8 cellular contexts compared by ENCODE assay signal in the genomic region with DNA sequence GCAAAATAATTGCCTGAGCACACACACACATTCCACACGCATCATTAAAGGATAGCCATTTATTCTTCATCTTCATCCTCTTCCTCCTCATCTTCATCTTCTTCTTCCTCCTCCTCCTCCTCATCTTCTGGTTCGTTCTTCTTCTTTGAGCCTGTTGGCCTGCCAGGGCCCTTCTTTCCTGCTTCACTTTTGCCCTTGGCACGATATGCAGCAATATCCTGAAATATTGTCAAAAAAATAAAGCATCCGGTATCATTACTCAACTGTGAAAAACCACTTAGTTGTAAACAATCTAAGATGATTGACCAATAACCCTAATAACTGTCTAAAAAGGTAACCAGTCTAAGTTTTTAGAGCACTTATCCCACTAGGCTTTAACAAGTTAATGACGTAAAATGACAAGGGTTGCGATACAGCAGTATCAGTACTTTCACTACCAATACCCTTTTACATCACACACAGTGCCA. TPM values are rescaled to one million over a fixed set of nuclear protein-coding genes. Genes with fewer than 3 reads are reported as not detected.
A peak's percentile ranks its signal among the peaks of the same experiment; 100 is the strongest.
DNase-seq lines count a peak whose midpoint lies in the region; ATAC-seq and TF ChIP-seq lines count a peak whose summit lies in the region.

No MANE protein-coding gene starts in this region.

- peak overlapping the region; percentile 97 for H3K9ac ChIP-seq in Karpas-422 (ENCODE audit: low read length)

- H3K27me3 Mint-ChIP-seq in Calu3 (ENCODE audit: unreplicated experiment): no peaks in the 10 kb centered on the region
- no peaks in the 10 kb centered on the region for H3K27me3 Mint-ChIP-seq in MCF 10A (ENCODE audit: insufficient read depth, unreplicated experiment)
- H3K27me3 Mint-ChIP-seq in natural killer cell treated with Interleukin-12 subunit alpha and Interleukin-12 subunit beta and Interleukin-15 and Interleukin-18, amount 100 ng/mL, for 72 hours: peaks cover 0 to 4% of the 10 kb centered on the region in 2 donors

- intact Hi-C loops in Calu3 (cut with micrococcal nuclease; ENCODE audit: unreplicated experiment) (loop anchor here (5.0 kb wide), 1 partner anchor 85 kb away; no protein-coding TSS in a partner anchor), MCF 10A (cut with micrococcal nuclease) (no loop called here)

- H3K4me1 ChIP-seq in Karpas-422 (ENCODE audit: low read length): peaks cover 30% of the 10 kb centered on the region

- H3K9me3 Mint-ChIP-seq in Calu3 (ENCODE audit: low read depth, unreplicated experiment) (no peaks in the 10 kb centered on the region), MCF 10A (ENCODE audit: unreplicated experiment) (no peaks in the 10 kb centered on the region)
- H3K9me3 Mint-ChIP-seq in natural killer cell treated with Interleukin-12 subunit alpha and Interleukin-12 subunit beta and Interleukin-15 and Interleukin-18, amount 100 ng/mL, for 72 hours: no peaks in the 10 kb centered on the region

- BruUV-seq in Calu3 (replicated peaks; lab: Mats Ljungman, UMichigan) (no TSS peak), MCF 10A (replicated peaks; lab: Mats Ljungman, UMichigan) (no TSS peak)

- peaks cover 27% of the 10 kb centered on the region for H3K36me3 ChIP-seq in Karpas-422 (ENCODE audit: insufficient read depth, low read length)

- DNase-seq in Calu3 (no peak), Karpas-422 (no peak), MCF 10A (ENCODE audit: unreplicated experiment) (peak; percentile 44), medulla oblongata (ENCODE audit: extremely low spot score) (no peak), NCI-H345 treated with DMSO at 0.1 percent for 48 hours (lab: John Stamatoyannopoulos, UW; ENCODE audit: unreplicated experiment) (no peak), T1000 (lab: John Stamatoyannopoulos, UW) (no peak)
- DNase-seq in natural killer cell treated with Interleukin-12 subunit alpha and Interleukin-12 subunit beta and Interleukin-15 and Interleukin-18, amount 100 ng/mL, for 72 hours (ENCODE audit: low spot score): no peak

- H3K9me3 ChIP-seq in Karpas-422 (ENCODE audit: low read length): no peaks in the 10 kb centered on the region

- peak overlapping the region; percentile 91 for H3K27ac ChIP-seq in Karpas-422 (ENCODE audit: low read length)

- peak overlapping the region; percentile 85 for H3K4me3 ChIP-seq in Karpas-422 (ENCODE audit: low read length)

- POLR2A ChIA-PET in MCF 10A (lab: Yijun Ruan, JAX): interaction anchor here (0.7 to 14.4 kb wide), 9 partner anchors 8 to 951 kb away, joined by 3 to 824 read pairs (median 35); a partner anchor contains a TSS

- H3K79me2 ChIP-seq in Karpas-422 (ENCODE audit: low read length): peaks cover 25% of the 10 kb centered on the region

- H3K4me3 Mint-ChIP-seq in Calu3 (ENCODE audit: low read depth, unreplicated experiment) (peak overlapping the region; percentile 93), MCF 10A (ENCODE audit: unreplicated experiment) (peak overlapping the region; percentile 99)
- peak overlapping the region; percentile 92 for H3K4me3 Mint-ChIP-seq in natural killer cell treated with Interleukin-12 subunit alpha and Interleukin-12 subunit beta and Interleukin-15 and Interleukin-18, amount 100 ng/mL, for 72 hours

- no peaks in the 10 kb centered on the region for H3K9me2 ChIP-seq in Karpas-422 (replicated peaks; ENCODE audit: insufficient read depth, low read length)

- no peaks in the 10 kb centered on the region for H3K27me3 ChIP-seq in Karpas-422 (ENCODE audit: low read length)

- H3K36me3 Mint-ChIP-seq in Calu3 (ENCODE audit: insufficient read depth, unreplicated experiment) (peaks cover 46% of the 10 kb centered on the region), MCF 10A (ENCODE audit: insufficient read depth, unreplicated experiment) (peaks cover 75% of the 10 kb centered on the region)
- H3K36me3 Mint-ChIP-seq in natural killer cell treated with Interleukin-12 subunit alpha and Interleukin-12 subunit beta and Interleukin-15 and Interleukin-18, amount 100 ng/mL, for 72 hours: peaks cover 23% of the 10 kb centered on the region

- no peaks in the 10 kb centered on the region for H4K20me1 ChIP-seq in Karpas-422 (ENCODE audit: insufficient read depth, low read depth, low read length)

- no peak for ATAC-seq in natural killer cell treated with Interleukin-12 subunit alpha and Interleukin-12 subunit beta and Interleukin-15 and Interleukin-18, amount 100 ng/mL, for 72 hours
- ATAC-seq in GM19467 (IDR thresholded peaks at IDR 0.05; ENCODE audit: unreplicated experiment): no peak

- peak overlapping the region; percentile 85 for H3K4me2 ChIP-seq in Karpas-422 (ENCODE audit: low read depth, low read length, poor library complexity, severe bottlenecking)

- no peak for TF ChIP-seq CTCF in Calu3 (IDR thresholded peaks at IDR 0.05; ENCODE audit: unreplicated experiment)
- no peak for TF ChIP-seq CTCF in MCF 10A (IDR thresholded peaks at IDR 0.05; ENCODE audit: unreplicated experiment)

- CTCF ChIA-PET in Calu3 (lab: Charles Lee) (interaction anchor here (1.6 kb wide), 1 partner anchor 39 kb away, joined by 6 read pairs; a partner anchor contains a TSS), MCF 10A (lab: Yijun Ruan, JAX) (interaction anchor here (0.7 to 7.6 kb wide), 5 partner anchors 12 to 921 kb away, joined by 3 to 78 read pairs (median 5); a partner anchor contains a TSS)

- H3K27ac Mint-ChIP-seq in Calu3 (ENCODE audit: unreplicated experiment) (peak overlapping the region; percentile 60), MCF 10A (ENCODE audit: low read depth, unreplicated experiment) (peak overlapping the region; percentile 100)
- H3K27ac Mint-ChIP-seq in natural killer cell treated with Interleukin-12 subunit alpha and Interleukin-12 subunit beta and Interleukin-15 and Interleukin-18, amount 100 ng/mL, for 72 hours: peak overlapping the region; percentile 76 to 83

- H3K4me1 Mint-ChIP-seq in Calu3 (ENCODE audit: low read depth, unreplicated experiment) (peaks cover 19% of the 10 kb centered on the region), MCF 10A (ENCODE audit: insufficient read depth, unreplicated experiment) (peaks cover 14% of the 10 kb centered on the region)
- H3K4me1 Mint-ChIP-seq in natural killer cell treated with Interleukin-12 subunit alpha and Interleukin-12 subunit beta and Interleukin-15 and Interleukin-18, amount 100 ng/mL, for 72 hours (ENCODE audit: low read depth in 2 of 2): peaks cover 26 to 34% of the 10 kb centered on the region in 2 donors

- no peak overlapping the region for H2AFZ ChIP-seq in Karpas-422 (ENCODE audit: low read length)

RNA-seq across cellular contexts. Expression of a gene that starts 2.1 kb away (rescaled TPM):
- 108 and 128 TPM in 2 replicates for total RNA-seq in Calu3 (2022)
- 101 and 155 TPM in 2 replicates for total RNA-seq in Karpas-422 (2014; rRNA removed; shearing (Covaris generic); ENCODE audit: low replicate concordance)
- 124 and 176 TPM in 2 replicates for total RNA-seq in MCF 10A (2022)
- 100 to 1,000 TPM; 256 to 524 TPM for total RNA-seq in natural killer cell treated with Interleukin-12 subunit alpha and Interleukin-12 subunit beta and Interleukin-15 and Interleukin-18, amount 100 ng/mL, for 72 hours

RNA-seq across cellular contexts. Expression of a gene that starts 38.7 kb away (rescaled TPM):
- total RNA-seq in Calu3 (2022) (10.6 and 12.7 TPM in 2 replicates), MCF 10A (2022) (17.6 and 30.6 TPM in 2 replicates)
- total RNA-seq in Karpas-422 (2014; rRNA removed; shearing (Covaris generic); ENCODE audit: low replicate concordance): 2.0 and 11.9 TPM in 2 replicates
- 10 to 100 TPM; 14.4 to 22.7 TPM for total RNA-seq in natural killer cell treated with Interleukin-12 subunit alpha and Interleukin-12 subunit beta and Interleukin-15 and Interleukin-18, amount 100 ng/mL, for 72 hours
